15 cellular contexts compared by ENCODE assay signal in the genomic region with DNA sequence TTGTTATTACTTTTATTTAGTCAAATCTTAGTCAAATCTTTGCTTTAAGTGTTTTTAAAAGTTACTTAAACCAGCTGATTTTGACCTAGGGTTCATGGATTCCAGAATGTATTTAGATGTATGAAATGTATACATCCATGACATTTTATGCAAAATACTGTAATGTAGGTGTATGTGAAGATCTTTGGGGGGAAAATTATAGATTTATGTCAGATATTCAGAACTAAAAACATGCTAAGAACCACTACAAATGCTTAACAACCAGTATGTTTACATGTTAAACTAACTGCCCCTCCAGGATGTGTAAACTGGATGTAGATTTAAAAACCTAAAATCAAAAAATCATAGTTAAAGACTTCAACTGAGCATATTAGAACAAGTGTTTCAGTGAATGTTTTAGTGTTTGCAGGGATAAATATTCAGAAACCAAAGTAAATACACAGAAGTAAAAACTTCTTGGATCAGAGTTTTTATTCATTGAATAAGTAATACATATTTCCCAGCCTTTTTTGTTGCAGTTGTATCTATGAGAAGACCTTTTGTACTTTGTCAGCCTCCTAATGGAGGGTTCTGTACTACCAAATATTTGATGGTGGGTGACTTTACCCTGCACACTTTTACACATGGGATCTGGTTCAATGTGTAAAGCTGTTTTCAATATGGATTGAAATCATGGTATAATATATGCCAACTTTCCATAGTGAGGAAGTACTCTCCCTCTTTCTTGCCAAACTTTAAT. TPM values are rescaled to one million over a fixed set of nuclear protein-coding genes. Genes with fewer than 3 reads are reported as not detected.
DNase-seq lines count a peak whose midpoint lies in the region; ATAC-seq and TF ChIP-seq lines count a peak whose summit lies in the region.
"Had no signal": no experiment of that assay in that cellular context is flagged by ENCODE, and none has a peak within 500 bp of the region (broad histone marks: within the 10 kb centered on the region; RNA-seq: fewer than 3 reads in every experiment).

No MANE protein-coding gene starts in this region.

- H3K4me1 Mint-ChIP-seq in HFFc6 (ENCODE audit: low read depth) = peaks cover 63% of the 10 kb centered on the region
- peaks cover 46% of the 10 kb centered on the region for H3K4me1 Mint-ChIP-seq in mesothelial cell of epicardium

- peak overlapping the region; percentile 40 to 96 (median 95) for H3K9ac ChIP-seq in subcutaneous abdominal adipose tissue (ENCODE audit: low read length in 5 of 5)
- H3K9ac ChIP-seq: BLaER1 had no signal

- H3K27me3 Mint-ChIP-seq in HFFc6 (ENCODE audit: insufficient read depth) = no peaks in the 10 kb centered on the region; the same call in 1 of the 2 replicates
- peaks cover 31% of the 10 kb centered on the region for H3K27me3 Mint-ChIP-seq in mesothelial cell of epicardium (ENCODE audit: low read depth)

- no peaks in the 10 kb centered on the region for H3K36me3 ChIP-seq in subcutaneous abdominal adipose tissue (ENCODE audit: control insufficient read depth in 5 of 5, insufficient read depth in 5 of 5, low read length in 5 of 5)
- H3K36me3 ChIP-seq: BLaER1 had no signal

- ATAC-seq in GM18502 (IDR thresholded peaks at IDR 0.05; ENCODE audit: poor library complexity, unreplicated experiment) = no peak
- ATAC-seq: stimulated activated memory B cell treated with anti-CD40 and anti-IgM and Interleukin-4, amounts not matched to agents 10 μg/mL and 1 μg/mL and 100 μg/mL, for 72 hours; WTC11 had no signal

- H3K27ac Mint-ChIP-seq in HFFc6 (peak overlapping the region; percentile 87), mesothelial cell of epicardium (peak overlapping the region; percentile 3)
- H3K27ac Mint-ChIP-seq: stimulated activated memory B cell treated with anti-CD40 and anti-IgM and Interleukin-4, amounts not matched to agents 10 μg/mL and 1 μg/mL and 100 μg/mL, for 72 hours; WTC11 had no signal

- in situ Hi-C loops in astrocyte of the spinal cord (cut with HindIII; ENCODE audit: low sequenced_read_pairs) = no loop called here

- H3K36me3 Mint-ChIP-seq in HFFc6 (ENCODE audit: low read depth) (peaks cover 57% of the 10 kb centered on the region), mesothelial cell of epicardium (no peaks in the 10 kb centered on the region)
- H3K36me3 Mint-ChIP-seq: stimulated activated memory B cell treated with anti-CD40 and anti-IgM and Interleukin-4, amounts not matched to agents 10 μg/mL and 1 μg/mL and 100 μg/mL, for 72 hours; WTC11 had no signal

- no peak for DNase-seq in HFFc6
- DNase-seq in astrocyte of the spinal cord (ENCODE audit: low read depth, low spot score) = peak; percentile 5
- DNase-seq in mesothelial cell of epicardium (ENCODE audit: low spot score in 2 of 2, unreplicated experiment in 2 of 2) = no peak
- no peak for DNase-seq in NCI-H1694 treated with DMSO at 0.1 percent for 48 hours (lab: John Stamatoyannopoulos, UW)
- DNase-seq in T-helper 2 cell = no peak
- no peak for DNase-seq in activated gamma-delta T cell (lab: John Stamatoyannopoulos, UW)
- DNase-seq: activated naive CD4-positive, alpha-beta T cell; DMS79; KBM-7; NCI-H187 treated with DMSO at 0.1 percent for 48 hours had no signal

- H3K27ac ChIP-seq in subcutaneous abdominal adipose tissue (ENCODE audit: low read depth, low read length) = peak overlapping the region; percentile 99
- H3K27ac ChIP-seq: BLaER1 had no signal

- H3K4me3 ChIP-seq in astrocyte of the spinal cord (ENCODE audit: low read depth, low read length) = peak overlapping the region; percentile 58
- H3K4me3 ChIP-seq in subcutaneous abdominal adipose tissue (ENCODE audit: low read depth in 1 of 5, low read length in 5 of 5) = peak overlapping the region; percentile 69 to 95 (median 79)
- H3K4me3 ChIP-seq: BLaER1 had no signal

- H3K9me3 ChIP-seq in subcutaneous abdominal adipose tissue (ENCODE audit: control insufficient read depth in 5 of 5, low read length in 5 of 5) = no peaks in the 10 kb centered on the region
- H3K9me3 ChIP-seq: BLaER1 had no signal

- no peaks in the 10 kb centered on the region for H3K27me3 ChIP-seq in subcutaneous abdominal adipose tissue (ENCODE audit: control insufficient read depth in 5 of 5, insufficient read depth in 4 of 5, low read length in 5 of 5)

- TF ChIP-seq CTCF in HFFc6 (IDR thresholded peaks at IDR 0.05) = no peak
- TF ChIP-seq CTCF in astrocyte of the spinal cord (IDR thresholded peaks at IDR 0.05; ENCODE audit: low read depth, low read length) = no peak
- no peak for TF ChIP-seq CTCF in mesothelial cell of epicardium (IDR thresholded peaks at IDR 0.05; ENCODE audit: unreplicated experiment)

- peaks cover 6 to 73% (median 63%) of the 10 kb centered on the region in 5 donors for H3K4me1 ChIP-seq in subcutaneous abdominal adipose tissue (ENCODE audit: control insufficient read depth in 5 of 5, insufficient read depth in 5 of 5, low read length in 5 of 5)

- H3K4me3 Mint-ChIP-seq in HFFc6 = peak overlapping the region; percentile 92
- peak overlapping the region; percentile 78 for H3K4me3 Mint-ChIP-seq in mesothelial cell of epicardium
- H3K4me3 Mint-ChIP-seq: stimulated activated memory B cell treated with anti-CD40 and anti-IgM and Interleukin-4, amounts not matched to agents 10 μg/mL and 1 μg/mL and 100 μg/mL, for 72 hours; WTC11 had no signal

- no peaks in the 10 kb centered on the region for H3K9me3 Mint-ChIP-seq in HFFc6
- H3K9me3 Mint-ChIP-seq in mesothelial cell of epicardium = no peaks in the 10 kb centered on the region
- H3K9me3 Mint-ChIP-seq: stimulated activated memory B cell treated with anti-CD40 and anti-IgM and Interleukin-4, amounts not matched to agents 10 μg/mL and 1 μg/mL and 100 μg/mL, for 72 hours; WTC11 had no signal

RNA-seq across cellular contexts. Expression of gene CPED1, which starts 3.9 kb away (rescaled TPM):
- total RNA-seq in HFFc6 (2021; fragmentation: NEBNext Ultra II Directional; extraction: Animal tissue kit (Norgen Biotek cat#: 25700)) = 100 to 1,000 TPM in 2 of 6 experiments, 10 to 100 TPM in 4; 85.0 to 112 (median 95.9) TPM
- 23.9 to 26.4 TPM (median 25.6 TPM) in 3 replicates for total RNA-seq in mesothelial cell of epicardium

RNA-seq across cellular contexts. Expression of gene ING3, which starts 41.9 kb away (rescaled TPM):
- 10 to 100 TPM in 5 of 6 experiments, 1 to 10 TPM in 1; 9.8 to 15.0 (median 12.7) TPM for total RNA-seq in HFFc6 (2021; fragmentation: NEBNext Ultra II Directional; extraction: Animal tissue kit (Norgen Biotek cat#: 25700))
- 19.2 to 22.7 TPM (median 20.2 TPM) in 3 replicates for total RNA-seq in mesothelial cell of epicardium
